In genomic region chr7:110090113-110090820, GRCh38 we compare ENCODE assay signal across 9 cellular contexts.
A peak's percentile ranks its signal among the peaks of the same experiment; 100 is the strongest.
DNase-seq lines count a peak whose midpoint lies in the region; ATAC-seq and TF ChIP-seq lines count a peak whose summit lies in the region.
"Had no signal": no experiment of that assay in that cellular context is flagged by ENCODE, and none has a peak within 500 bp of the region (broad histone marks: within the 10 kb centered on the region; RNA-seq: fewer than 3 reads in every experiment).

No MANE protein-coding gene starts in this region.

- CTCF ChIA-PET in MCF 10A (lab: Yijun Ruan, JAX) = interaction anchor here (0.6 to 1.0 kb wide), 5 partner anchors 112 to 746 kb away, joined by 3 to 10 read pairs (median 4); no protein-coding TSS in a partner anchor

- H3K27ac Mint-ChIP-seq in MCF 10A (ENCODE audit: low read depth, unreplicated experiment) (no peak overlapping the region), immature natural killer cell (no peak overlapping the region)
- H3K27ac Mint-ChIP-seq: activated naive CD8-positive, alpha-beta T cell treated with anti-CD3 and anti-CD28 coated beads, Interleukin-2, amount 10 ng/mL, durations not matched to agents 7 days and 5 days had no signal

- no peaks in the 10 kb centered on the region for H3K9me3 ChIP-seq in breast epithelium
- H3K9me3 ChIP-seq in colonic mucosa = no peaks in the 10 kb centered on the region
- no peaks in the 10 kb centered on the region for H3K9me3 ChIP-seq in spleen

- POLR2A ChIA-PET in MCF 10A (lab: Yijun Ruan, JAX) = no interaction called here

- ATAC-seq in GM18517 (IDR thresholded peaks at IDR 0.05; ENCODE audit: unreplicated experiment) = no peak

- H3K27me3 Mint-ChIP-seq in MCF 10A (ENCODE audit: insufficient read depth, unreplicated experiment) (no peaks in the 10 kb centered on the region), immature natural killer cell (ENCODE audit: low read depth in 3 of 3) (peaks cover 0 to 3% (median 0%) of the 10 kb centered on the region in 3 donors)

- TF ChIP-seq CTCF in MCF 10A (IDR thresholded peaks at IDR 0.05; ENCODE audit: unreplicated experiment) (peak; percentile 60), breast epithelium (IDR thresholded peaks at IDR 0.05) (no peak), colonic mucosa (IDR thresholded peaks at IDR 0.05) (peak; percentile 21), spleen (IDR thresholded peaks at IDR 0.05 in 8 of 11, conservative IDR thresholded peaks at IDR 0.05 in 3 of 11) (peak in 3 of 11 experiments; percentile 21 to 31 (median 23))

- H3K4me3 ChIP-seq in breast epithelium (no peak overlapping the region), colonic mucosa (no peak overlapping the region), spleen (no peak overlapping the region)

- intact Hi-C loops in MCF 10A (cut with micrococcal nuclease) (loop anchor here (1.0 to 10.0 kb wide), 2 partner anchors 245 to 352 kb away; no protein-coding TSS in a partner anchor), breast epithelium (cut with DNase I; ENCODE audit: low total_unique reads) (no loop called here), colonic mucosa (cut with DNase I) (no loop called here), spleen (cut with DNase I; ENCODE audit: low total_unique reads) (no loop called here)

- no peak for TF ChIP-seq POLR2A in breast epithelium (IDR thresholded peaks at IDR 0.05)
- TF ChIP-seq POLR2A in spleen (IDR thresholded peaks at IDR 0.05) = no peak

- H3K36me3 ChIP-seq in breast epithelium (no peaks in the 10 kb centered on the region), colonic mucosa (no peaks in the 10 kb centered on the region), spleen (no peaks in the 10 kb centered on the region)

- no peaks in the 10 kb centered on the region for H3K4me1 Mint-ChIP-seq in MCF 10A (ENCODE audit: insufficient read depth, unreplicated experiment)
- no peaks in the 10 kb centered on the region for H3K4me1 Mint-ChIP-seq in immature natural killer cell
- H3K4me1 Mint-ChIP-seq: activated naive CD8-positive, alpha-beta T cell treated with anti-CD3 and anti-CD28 coated beads, Interleukin-2, amount 10 ng/mL, durations not matched to agents 7 days and 5 days had no signal

- H3K4me1 ChIP-seq in breast epithelium (no peaks in the 10 kb centered on the region), colonic mucosa (no peaks in the 10 kb centered on the region), spleen (no peaks in the 10 kb centered on the region)

- H3K27me3 ChIP-seq in breast epithelium = no peaks in the 10 kb centered on the region
- H3K27me3 ChIP-seq in colonic mucosa = no peaks in the 10 kb centered on the region
- no peaks in the 10 kb centered on the region for H3K27me3 ChIP-seq in spleen (replicated peaks in 1 of 7)

- H3K36me3 Mint-ChIP-seq in MCF 10A (ENCODE audit: insufficient read depth, unreplicated experiment) (no peaks in the 10 kb centered on the region), immature natural killer cell (peaks cover 0 to 3% (median 0%) of the 10 kb centered on the region in 3 donors)
- H3K36me3 Mint-ChIP-seq: activated naive CD8-positive, alpha-beta T cell treated with anti-CD3 and anti-CD28 coated beads, Interleukin-2, amount 10 ng/mL, durations not matched to agents 7 days and 5 days had no signal

- WGBS in spleen, 5 donors = 77 to 82% (median 79%) methylated on average over 11 of the region's 11 CpGs

- no TSS peak for BruUV-seq in MCF 10A (replicated peaks; lab: Mats Ljungman, UMichigan)

- H3K9ac ChIP-seq in colonic mucosa (ENCODE audit: low read depth in 2 of 2, low read length in 2 of 2) = no peak overlapping the region

- DNase-seq in MCF 10A (ENCODE audit: unreplicated experiment) = peak; percentile 56
- no peak for DNase-seq in breast epithelium (ENCODE audit: low spot score in 2 of 2)
- DNase-seq in M059J (ENCODE audit: low read depth) = peak; percentile 4
- DNase-seq in colonic mucosa = no peak
- DNase-seq in spleen = peak; percentile 68
- no peak for DNase-seq in immature natural killer cell
- no peak for DNase-seq in inferior parietal cortex (ENCODE audit: extremely low spot score)
- DNase-seq: activated naive CD8-positive, alpha-beta T cell treated with anti-CD3 and anti-CD28 coated beads, Interleukin-2, amount 10 ng/mL, durations not matched to agents 7 days and 5 days had no signal

- no peak overlapping the region for H3K27ac ChIP-seq in breast epithelium
- no peak overlapping the region for H3K27ac ChIP-seq in colonic mucosa
- H3K27ac ChIP-seq in spleen = no peak overlapping the region

- no peak overlapping the region for H3K4me3 Mint-ChIP-seq in MCF 10A (ENCODE audit: unreplicated experiment)
- no peak overlapping the region for H3K4me3 Mint-ChIP-seq in immature natural killer cell
- H3K4me3 Mint-ChIP-seq: activated naive CD8-positive, alpha-beta T cell treated with anti-CD3 and anti-CD28 coated beads, Interleukin-2, amount 10 ng/mL, durations not matched to agents 7 days and 5 days had no signal

- no peaks in the 10 kb centered on the region for H3K9me3 Mint-ChIP-seq in MCF 10A (ENCODE audit: unreplicated experiment)
- H3K9me3 Mint-ChIP-seq in immature natural killer cell = peaks cover 0 to 29% (median 16%) of the 10 kb centered on the region in 6 donors
- H3K9me3 Mint-ChIP-seq: activated naive CD8-positive, alpha-beta T cell treated with anti-CD3 and anti-CD28 coated beads, Interleukin-2, amount 10 ng/mL, durations not matched to agents 7 days and 5 days had no signal

Comparison
In these comparisons a context has a peak if more than half of its experiments do, and no peak if none do; other contexts are left out.
1. DNase-seq: peak in MCF 10A (single experiment), M059J (single experiment) and spleen (single experiment); none in breast epithelium (0 of 2), colonic mucosa (single experiment), immature natural killer cell (0 of 3) and inferior parietal cortex (single experiment).
2. CTCF ChIP-seq: peak in MCF 10A (single experiment) and colonic mucosa (single experiment); none in breast epithelium (0 of 3).